ENCODE assay signal across 18 cellular contexts in genomic region chr12:89826468-89826867, GRCh38.
A peak's percentile ranks its signal among the peaks of the same experiment; 100 is the strongest.
DNase-seq lines count a peak whose midpoint lies in the region; ATAC-seq, FAIRE-seq and TF ChIP-seq lines count a peak whose summit lies in the region.
"Had no signal": no experiment of that assay in that cellular context is flagged by ENCODE, and none has a peak within 500 bp of the region (broad histone marks: within the 10 kb centered on the region; RNA-seq: fewer than 3 reads in every experiment).

No MANE protein-coding gene starts in this region.

- H3K27me3 ChIP-seq in DOHH2 (ENCODE audit: control insufficient read depth, low read length) (no peaks in the 10 kb centered on the region), keratinocyte (ENCODE audit: control insufficient read depth, extremely low read depth, insufficient read depth, low read length) (no peaks in the 10 kb centered on the region), smooth muscle cell (ENCODE audit: low read depth) (no peaks in the 10 kb centered on the region)

- H3K9me3 ChIP-seq in DOHH2 (ENCODE audit: control insufficient read depth, insufficient read depth, low read length): peaks cover 3% of the 10 kb centered on the region; the same call in 1 of the 2 replicates
- H3K9me3 ChIP-seq in keratinocyte (ENCODE audit: control insufficient read depth, low read depth, low read length): no peaks in the 10 kb centered on the region
- no peaks in the 10 kb centered on the region for H3K9me3 ChIP-seq in smooth muscle cell (replicated peaks; ENCODE audit: low read depth)

- no peak overlapping the region for H3K4me3 ChIP-seq in DOHH2 (ENCODE audit: low read length)
- H3K4me3 ChIP-seq in keratinocyte (ENCODE audit: control insufficient read depth in 2 of 3, extremely low read depth in 1 of 3, insufficient read depth in 2 of 3, low read depth in 1 of 3, low read length in 3 of 3): no peak overlapping the region
- H3K4me3 ChIP-seq in smooth muscle cell: no peak overlapping the region
- H3K4me3 ChIP-seq: GM23338, K562 had no signal

- H3K27ac ChIP-seq in DOHH2 (ENCODE audit: low read depth, low read length): no peak overlapping the region
- H3K27ac ChIP-seq in keratinocyte (ENCODE audit: control insufficient read depth, insufficient read depth, low read length): no peak overlapping the region
- H3K27ac ChIP-seq in smooth muscle cell (ENCODE audit: low read depth): no peak overlapping the region

- H3K4me2 ChIP-seq in DOHH2 (ENCODE audit: low read length) (peak overlapping the region; percentile 58), keratinocyte (ENCODE audit: control insufficient read depth, extremely low read depth, insufficient read depth, low read depth, low read length) (no peak overlapping the region), smooth muscle cell (peak overlapping the region; percentile 34)
- H3K4me2 ChIP-seq: GM23338 had no signal

- no peaks in the 10 kb centered on the region for H3K36me3 ChIP-seq in DOHH2 (ENCODE audit: control insufficient read depth, low read length)
- no peaks in the 10 kb centered on the region for H3K36me3 ChIP-seq in keratinocyte (ENCODE audit: control insufficient read depth in 2 of 2, extremely low read depth in 1 of 2, insufficient read depth in 2 of 2, low read length in 2 of 2)
- no peaks in the 10 kb centered on the region for H3K36me3 ChIP-seq in smooth muscle cell (ENCODE audit: low read depth)

- H2AFZ ChIP-seq in keratinocyte (ENCODE audit: control insufficient read depth, low read length) (peak overlapping the region; percentile 74), smooth muscle cell (ENCODE audit: low read depth) (peak overlapping the region; percentile 49)

- H4K20me1 ChIP-seq in DOHH2 (ENCODE audit: control insufficient read depth, insufficient read depth, low read depth, low read length) (no peaks in the 10 kb centered on the region), keratinocyte (ENCODE audit: control insufficient read depth, extremely low read depth, insufficient read depth, low read length) (no peaks in the 10 kb centered on the region), smooth muscle cell (ENCODE audit: low read depth) (no peaks in the 10 kb centered on the region)

- H3K9me1 ChIP-seq in keratinocyte (ENCODE audit: control insufficient read depth, extremely low read depth, insufficient read depth, low read length): no peaks in the 10 kb centered on the region

- no peak for ATAC-seq in GM21526 (IDR thresholded peaks at IDR 0.05; ENCODE audit: low FRiP score, unreplicated experiment)
- ATAC-seq: GM23338, K562 had no signal

- H3K79me2 ChIP-seq in DOHH2 (ENCODE audit: control insufficient read depth, low read length) (no peaks in the 10 kb centered on the region), keratinocyte (ENCODE audit: control insufficient read depth, insufficient read depth, low read length) (no peaks in the 10 kb centered on the region), smooth muscle cell (ENCODE audit: low read depth) (no peaks in the 10 kb centered on the region)

- no peaks in the 10 kb centered on the region for H3K9me2 ChIP-seq in DOHH2 (replicated peaks; ENCODE audit: control insufficient read depth, low read length)

- WGBS in smooth muscle cell (ENCODE audit: low lambda C conversion rate): 57% methylated on average over 2 of the region's 2 CpGs

- dilution Hi-C loops in keratinocyte (cut with MboI; ENCODE audit: extremely low pct_ligation_motif_present, low sequenced_read_pairs): no loop called here

- no peak overlapping the region for H3K9ac ChIP-seq in keratinocyte (ENCODE audit: control insufficient read depth, extremely low read depth, insufficient read depth, low read length)
- no peak overlapping the region for H3K9ac ChIP-seq in smooth muscle cell (ENCODE audit: low read depth)

- H3F3A ChIP-seq in DOHH2 (ENCODE audit: control insufficient read depth, insufficient read depth) (no peaks in the 10 kb centered on the region; the same call in 1 of the 2 replicates), smooth muscle cell (ENCODE audit: low read depth) (peaks cover 8% of the 10 kb centered on the region)

- H3K4me1 ChIP-seq in DOHH2 (ENCODE audit: control insufficient read depth, low read length): peaks cover 38% of the 10 kb centered on the region
- peaks cover 7% of the 10 kb centered on the region for H3K4me1 ChIP-seq in keratinocyte (ENCODE audit: control insufficient read depth, extremely low read depth, insufficient read depth, low read length)
- H3K4me1 ChIP-seq in smooth muscle cell (ENCODE audit: low read depth): peaks cover 4% of the 10 kb centered on the region

- DNase-seq in SK-N-DZ (ENCODE audit: low spot score) (peak; percentile 83), keratinocyte (ENCODE audit: low read depth, low spot score) (no peak), smooth muscle cell (lab: John Stamatoyannopoulos, UW; ENCODE audit: unreplicated experiment) (no peak), SKM-1 treated with dmso at 0.1 percent for 144 hours (lab: John Stamatoyannopoulos, UW; ENCODE audit: unreplicated experiment) (no peak), COLO829 (ENCODE audit: low spot score) (no peak)
- no peak for DNase-seq in activated CD8-positive, alpha-beta memory T cell treated with anti-CD3 and anti-CD28 coated beads, Interleukin-2, amount 50 U/mL, for 4 hours
- DNase-seq: C1 segment of cervical spinal cord, DND-41, NCI-H1092 treated with DMSO at 0.1 percent for 48 hours, NCI-H146, NCI-H2029 treated with DMSO at 0.1 percent for 48 hours, NCI-H2171, NCI-H526 treated with DMSO at 0.1 percent for 48 hours had no signal

- no peak for FAIRE-seq in keratinocyte (lab: Jason Lieb, UNC)
- FAIRE-seq: G401.6 had no signal

- no peak for TF ChIP-seq CTCF in DOHH2 (IDR thresholded peaks at IDR 0.05; ENCODE audit: low read depth, low read length, poor library complexity, severe bottlenecking)
- no peak for TF ChIP-seq CTCF in keratinocyte (optimal IDR thresholded peaks at IDR 0.05 in 1 of 3, IDR thresholded peaks at IDR 0.05 in 1 of 3, conservative IDR thresholded peaks at IDR 0.05 in 1 of 3; ENCODE audit: extremely low read depth in 1 of 3, insufficient read depth in 2 of 3, low read length in 3 of 3)
- TF ChIP-seq CTCF in smooth muscle cell (IDR thresholded peaks at IDR 0.05; ENCODE audit: borderline replicate concordance, insufficient read depth, poor library complexity, severe bottlenecking): no peak
